ENCODE assay signal across 9 cellular contexts in genomic region chr6:111086685-111087084, GRCh38. TPM values are rescaled to one million over a fixed set of nuclear protein-coding genes. Genes with fewer than 3 reads are reported as not detected.
A peak's percentile ranks its signal among the peaks of the same experiment; 100 is the strongest.
DNase-seq lines count a peak whose midpoint lies in the region; ATAC-seq, FAIRE-seq and TF ChIP-seq lines count a peak whose summit lies in the region.
"Had no signal": no experiment of that assay in that cellular context is flagged by ENCODE, and none has a peak within 500 bp of the region (broad histone marks: within the 10 kb centered on the region; RNA-seq: fewer than 3 reads in every experiment).

No MANE protein-coding gene starts in this region.

- ATAC-seq in central memory CD8-positive, alpha-beta T cell (replicated peaks; ENCODE audit: extremely low read depth, poor library complexity, severe bottlenecking), result no peak
- ATAC-seq in naive thymus-derived CD8-positive, alpha-beta T cell, result no peak

- no peak for FAIRE-seq in RCC 7860 (lab: Jason Lieb, UNC)
- no peak for FAIRE-seq in GM12892 (lab: Jason Lieb, UNC)
- FAIRE-seq: G401.6 had no signal

- POLR2A ChIA-PET in AG04449 (lab: Yijun Ruan, JAX), result no interaction called here
- POLR2A ChIA-PET in naive thymus-derived CD8-positive, alpha-beta T cell (lab: Charles Lee), result interaction anchor here (1.0 to 1.7 kb wide), 5 partner anchors 24 to 172 kb away, joined by 3 to 8 read pairs (median 4); a partner anchor contains a TSS

- TF ChIP-seq POLR2A in GM12892 (IDR thresholded peaks at IDR 0.05; ENCODE audit: low read depth, low read length), result no peak

- H3K4me3 Mint-ChIP-seq in IgD-negative memory B cell, result peak overlapping the region; percentile 78 to 93 (median 88)
- H3K4me3 Mint-ChIP-seq in central memory CD8-positive, alpha-beta T cell, result peak overlapping the region; percentile 70
- peak overlapping the region; percentile 74 to 91 (median 86) for H3K4me3 Mint-ChIP-seq in naive thymus-derived CD8-positive, alpha-beta T cell

- H3K4me3 ChIP-seq in AG04449 (ENCODE audit: low read depth, low read length), result peak overlapping the region; percentile 52

- TF ChIP-seq CTCF in AG04449 (IDR thresholded peaks at IDR 0.05; ENCODE audit: insufficient read depth, low read length, missing control alignments), result no peak

- CTCF ChIA-PET in AG04449 (lab: Yijun Ruan, JAX), result no interaction called here

- H3K27ac Mint-ChIP-seq in IgD-negative memory B cell, result peak overlapping the region in 1 of 3 donors; percentile 40
- H3K27ac Mint-ChIP-seq in central memory CD8-positive, alpha-beta T cell (ENCODE audit: low read depth), result no peak overlapping the region
- H3K27ac Mint-ChIP-seq in naive thymus-derived CD8-positive, alpha-beta T cell, result peak overlapping the region; percentile 73 to 96 (median 94)

- H3K27me3 Mint-ChIP-seq in IgD-negative memory B cell, result peaks cover 17% of the 10 kb centered on the region
- peaks cover 70% of the 10 kb centered on the region for H3K27me3 Mint-ChIP-seq in central memory CD8-positive, alpha-beta T cell
- peaks cover 0 to 22% (median 0%) of the 10 kb centered on the region in 5 donors for H3K27me3 Mint-ChIP-seq in naive thymus-derived CD8-positive, alpha-beta T cell

- H3K36me3 Mint-ChIP-seq in IgD-negative memory B cell, result no peaks in the 10 kb centered on the region
- peaks cover 7% of the 10 kb centered on the region for H3K36me3 Mint-ChIP-seq in central memory CD8-positive, alpha-beta T cell (ENCODE audit: insufficient read depth)
- no peaks in the 10 kb centered on the region for H3K36me3 Mint-ChIP-seq in naive thymus-derived CD8-positive, alpha-beta T cell

- H3K4me1 Mint-ChIP-seq in IgD-negative memory B cell, result peaks cover 10 to 17% (median 17%) of the 10 kb centered on the region in 3 donors
- H3K4me1 Mint-ChIP-seq in central memory CD8-positive, alpha-beta T cell, result peaks cover 15% of the 10 kb centered on the region
- H3K4me1 Mint-ChIP-seq in naive thymus-derived CD8-positive, alpha-beta T cell, result peaks cover 23 to 43% (median 39%) of the 10 kb centered on the region in 4 donors

- no peaks in the 10 kb centered on the region for H3K9me3 Mint-ChIP-seq in IgD-negative memory B cell
- no peaks in the 10 kb centered on the region for H3K9me3 Mint-ChIP-seq in central memory CD8-positive, alpha-beta T cell
- no peaks in the 10 kb centered on the region for H3K9me3 Mint-ChIP-seq in naive thymus-derived CD8-positive, alpha-beta T cell

- no peak for DNase-seq in AG04449 (ENCODE audit: low read depth, low spot score)
- DNase-seq in central memory CD8-positive, alpha-beta T cell (ENCODE audit: low spot score in 2 of 2), result no peak
- DNase-seq in naive thymus-derived CD8-positive, alpha-beta T cell, result no peak
- no peak for DNase-seq in NCI-H128 (lab: John Stamatoyannopoulos, UW; ENCODE audit: unreplicated experiment)
- no peak for DNase-seq in NCI-H69 (lab: John Stamatoyannopoulos, UW)
- no peak for DNase-seq in RCC 7860 (ENCODE audit: low spot score)
- DNase-seq in GM12892 (ENCODE audit: insufficient read length), result no peak

RNA-seq across cellular contexts. Expression of gene SLC16A10, which starts 0.6 kb away (rescaled TPM):
- polyA plus RNA-seq in IgD-negative memory B cell, result 1.2 TPM
- 10 to 100 TPM; 24.7 to 26.1 TPM for total RNA-seq in naive thymus-derived CD8-positive, alpha-beta T cell
- 10 to 100 TPM; 15.5 to 27.7 (median 20.0) TPM for polyA plus RNA-seq in naive thymus-derived CD8-positive, alpha-beta T cell
- 3.4 TPM for polyA plus RNA-seq in GM12892 (2012; ENCODE audit: missing spikeins)
